Comparison of ENCODE assay signal across 9 cellular contexts in the genomic region with DNA sequence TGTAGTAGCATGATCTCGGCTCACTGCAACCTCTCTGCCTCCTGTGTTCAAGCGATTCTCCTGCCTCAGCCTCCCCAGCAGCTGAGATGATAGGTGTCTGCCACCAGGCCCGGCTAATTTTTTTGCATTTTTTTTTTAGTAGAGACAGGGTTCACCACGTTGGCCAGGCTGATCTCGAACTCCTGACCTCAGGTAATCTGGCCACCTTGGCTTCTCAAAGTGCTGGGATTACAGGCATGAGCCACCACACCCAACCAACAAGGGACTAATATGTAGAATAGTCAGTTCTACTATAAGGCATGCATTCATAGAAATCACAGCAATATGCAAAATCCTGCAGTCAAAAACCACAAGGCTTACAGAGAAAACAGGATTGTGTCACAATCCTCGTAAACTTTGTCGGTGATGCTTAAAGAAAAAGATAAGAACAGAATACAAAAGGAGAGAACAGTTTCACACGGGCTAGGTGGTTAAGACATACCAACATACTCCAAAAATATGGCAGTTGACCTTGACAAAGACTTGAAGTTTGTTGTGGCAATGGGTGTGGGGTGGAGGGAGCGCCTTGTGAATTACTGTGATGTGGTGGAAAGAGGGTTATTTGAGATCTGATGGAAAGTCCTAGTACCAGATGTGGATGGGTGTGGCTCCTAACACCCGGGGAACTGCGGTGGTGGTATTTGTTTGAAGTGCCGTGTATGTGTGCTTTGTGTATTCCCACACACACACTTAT. TPM values are rescaled to one million over a fixed set of nuclear protein-coding genes. Genes with fewer than 3 reads are reported as not detected.
DNase-seq lines count a peak whose midpoint lies in the region; TF ChIP-seq lines count a peak whose summit lies in the region.
"Had no signal": no experiment of that assay in that cellular context is flagged by ENCODE, and none has a peak within 500 bp of the region (broad histone marks: within the 10 kb centered on the region; RNA-seq: fewer than 3 reads in every experiment).

No MANE protein-coding gene starts in this region.

- TF ChIP-seq CTCF in RWPE1 (conservative IDR thresholded peaks at IDR 0.05; ENCODE audit: low read depth): no peak

- peak overlapping the region; percentile 33 to 34 for H3K9ac ChIP-seq in mucosa of rectum (ENCODE audit: low read depth in 1 of 2, low read length in 2 of 2)

- H3K27ac ChIP-seq in RWPE1 (peak overlapping the region; percentile 44), mucosa of rectum (ENCODE audit: low read depth in 2 of 2, low read length in 2 of 2) (peak overlapping the region; percentile 79)

- CTCF ChIA-PET in RWPE1 (lab: Yijun Ruan, JAX): no interaction called here

- H3K36me3 ChIP-seq in mucosa of rectum (ENCODE audit: control insufficient read depth in 2 of 2, insufficient read depth in 2 of 2, low read length in 2 of 2): no peaks in the 10 kb centered on the region

- no peaks in the 10 kb centered on the region for H3K9me3 ChIP-seq in mucosa of rectum (ENCODE audit: control insufficient read depth in 2 of 2, low read length in 2 of 2)

- H3K4me3 ChIP-seq in mucosa of rectum (ENCODE audit: low read length in 2 of 2): no peak overlapping the region

- no peaks in the 10 kb centered on the region for H3K27me3 ChIP-seq in mucosa of rectum (ENCODE audit: control insufficient read depth in 2 of 2, insufficient read depth in 2 of 2, low read length in 2 of 2)

- POLR2A ChIA-PET in RWPE1 (lab: Yijun Ruan, JAX; ENCODE audit: low non-redundant PET): no interaction called here

- DNase-seq in CD1c-positive myeloid dendritic cell (ENCODE audit: extremely low spot score) (peak; percentile 32), RWPE1 (ENCODE audit: low spot score) (no peak), NCI-H2107 (lab: John Stamatoyannopoulos, UW) (no peak), mucosa of gallbladder (ENCODE audit: low spot score) (no peak), kidney tubule cell (ENCODE audit: low spot score) (no peak), SKM-1 (lab: John Stamatoyannopoulos, UW; ENCODE audit: unreplicated experiment) (no peak)
- DNase-seq in activated gamma-delta T cell treated with anti-CD3 and anti-CD28 coated beads, Interleukin-2, amount 50 U/mL, for 16 hours (ENCODE audit: low read depth): peak; percentile 65
- DNase-seq: T1000 had no signal

- peaks cover 45 to 53% of the 10 kb centered on the region in 2 donors for H3K4me1 ChIP-seq in mucosa of rectum (ENCODE audit: control insufficient read depth in 2 of 2, insufficient read depth in 2 of 2, low read length in 2 of 2)

RNA-seq across cellular contexts. Expression of gene NOSIP, which starts 12.5 kb away (rescaled TPM):
- total RNA-seq in mucosa of gallbladder: 56.3 TPM

RNA-seq across cellular contexts. Expression of gene PRRG2, which starts 13.2 kb away (rescaled TPM):
- total RNA-seq in mucosa of gallbladder: 18.2 TPM

RNA-seq across cellular contexts. Expression of gene PRR12, which starts 23.1 kb away (rescaled TPM):
- total RNA-seq in mucosa of gallbladder: 42.7 TPM

RNA-seq across cellular contexts. Expression of gene RCN3, which starts 40.1 kb away (rescaled TPM):
- total RNA-seq in mucosa of gallbladder: 42.8 TPM

RNA-seq across cellular contexts. Expression of gene FCGRT, which starts 55.4 kb away (rescaled TPM):
- total RNA-seq in mucosa of gallbladder: 320 TPM

Comparison
In these comparisons a context has a peak if more than half of its experiments do, and no peak if none do; other contexts are left out.
1. DNase-seq: peak in CD1c-positive myeloid dendritic cell (single experiment) and activated gamma-delta T cell treated with anti-CD3 and anti-CD28 coated beads, Interleukin-2, amount 50 U/mL, for 16 hours (single experiment); none in RWPE1 (single experiment), NCI-H2107 (single experiment), mucosa of gallbladder (single experiment), kidney tubule cell (single experiment) and SKM-1 (single experiment).